ENCODE assay signal across 15 cellular contexts in the genomic region with DNA sequence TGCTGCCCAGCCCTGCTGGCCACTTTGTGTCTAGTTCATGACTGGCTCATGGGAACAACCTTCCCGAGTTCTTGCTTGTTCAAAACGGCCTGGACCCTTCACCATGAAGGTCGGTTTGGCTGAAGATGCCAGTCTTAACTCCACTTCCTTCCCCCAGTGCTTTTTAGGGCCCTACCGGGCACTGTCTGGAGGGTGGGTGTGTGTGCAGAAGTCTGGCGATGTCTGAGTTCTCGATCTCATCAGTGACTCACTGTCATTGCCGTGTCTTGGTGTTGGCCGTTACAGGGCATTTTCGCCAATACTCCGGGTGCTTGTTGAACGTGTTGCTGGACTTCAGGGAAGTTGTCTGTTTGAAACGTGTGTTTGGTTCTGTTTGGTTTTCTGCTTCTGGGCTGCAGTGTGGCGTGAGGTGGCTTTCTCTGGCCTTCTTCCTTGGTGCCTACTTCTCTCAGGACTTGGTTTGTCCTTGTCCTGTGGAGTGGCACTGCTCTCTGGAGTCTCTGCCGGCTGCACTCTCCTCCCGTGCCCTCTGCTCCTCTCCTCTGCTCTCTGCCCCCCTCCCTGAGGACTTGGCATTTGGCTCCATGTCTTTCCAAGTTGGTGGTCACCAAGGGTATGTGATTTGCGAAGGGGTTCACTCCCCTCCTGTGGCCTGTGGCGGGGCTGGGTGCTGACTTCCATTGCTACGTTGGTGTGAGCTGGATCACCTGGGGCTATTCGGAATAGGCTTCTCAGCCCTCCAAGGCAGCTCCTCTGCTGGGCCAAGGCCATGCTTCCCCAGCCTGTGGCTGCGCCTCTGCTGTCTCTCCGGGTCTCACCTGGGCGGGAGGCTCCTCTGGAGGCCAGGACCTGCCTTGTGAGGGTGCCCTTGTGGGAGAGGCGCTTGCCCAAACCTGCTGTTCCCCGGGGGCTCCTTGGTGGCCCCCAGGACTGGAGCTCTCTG. TPM values are rescaled to one million over a fixed set of nuclear protein-coding genes. Genes with fewer than 3 reads are reported as not detected.
A peak's percentile ranks its signal among the peaks of the same experiment; 100 is the strongest.
DNase-seq lines count a peak whose midpoint lies in the region; ATAC-seq and TF ChIP-seq lines count a peak whose summit lies in the region.
"Had no signal": no experiment of that assay in that cellular context is flagged by ENCODE, and none has a peak within 500 bp of the region (broad histone marks: within the 10 kb centered on the region; RNA-seq: fewer than 3 reads in every experiment).

No MANE protein-coding gene starts in this region.

- no peaks in the 10 kb centered on the region for H3K27me3 ChIP-seq in GM23338 (ENCODE audit: insufficient read depth)

- TF ChIP-seq CTCF in GM23338 (conservative IDR thresholded peaks at IDR 0.05; ENCODE audit: low read depth in 2 of 2) (no peak), WTC11 (IDR thresholded peaks at IDR 0.05) (no peak), natural killer cell (IDR thresholded peaks at IDR 0.05) (no peak)

- H3K9me3 Mint-ChIP-seq in GM23338 = no peaks in the 10 kb centered on the region
- no peaks in the 10 kb centered on the region for H3K9me3 Mint-ChIP-seq in WTC11
- no peaks in the 10 kb centered on the region for H3K9me3 Mint-ChIP-seq in natural killer cell
- H3K9me3 Mint-ChIP-seq in effector memory CD8-positive, alpha-beta T cell = no peaks in the 10 kb centered on the region
- H3K9me3 Mint-ChIP-seq: activated CD4-positive, alpha-beta T cell treated with anti-CD3 and anti-CD28 coated beads, Interleukin-2, amount 10 ng/mL, durations not matched to agents 24 days and 14 days; brain; nephron had no signal

- H3K4me1 ChIP-seq in GM23338 (ENCODE audit: insufficient read depth) = no peaks in the 10 kb centered on the region

- no peaks in the 10 kb centered on the region for H3K9me2 ChIP-seq in GM23338 (ENCODE audit: insufficient read depth)

- no peak overlapping the region for H3K4me3 ChIP-seq in GM23338
- H3K4me3 ChIP-seq: GM23248 had no signal

- no peak overlapping the region for H3K27ac ChIP-seq in GM23338 (ENCODE audit: low read depth)
- H3K27ac ChIP-seq: GM23248 had no signal

- H3K27ac Mint-ChIP-seq in GM23338 (0 out of 2 replicates have a peak overlapping the region, but pooled peaks have one; percentile 29), WTC11 (no peak overlapping the region; the same call in 1 of the 2 replicates), natural killer cell (peak overlapping the region in 1 of 2 donors; percentile 76)
- H3K27ac Mint-ChIP-seq in effector memory CD8-positive, alpha-beta T cell = peak overlapping the region in 1 of 2 donors; percentile 75
- H3K27ac Mint-ChIP-seq: activated CD4-positive, alpha-beta T cell treated with anti-CD3 and anti-CD28 coated beads, Interleukin-2, amount 10 ng/mL, durations not matched to agents 24 days and 14 days; nephron had no signal

- CTCF ChIA-PET in WTC11 (lab: Charles Lee) = no interaction called here

- H3F3A ChIP-seq in GM23338 (replicated peaks; ENCODE audit: low read depth) = no peaks in the 10 kb centered on the region

- H3K4me1 Mint-ChIP-seq in GM23338 = peaks cover 8% of the 10 kb centered on the region; the same call in 2 of the 3 replicates
- H3K4me1 Mint-ChIP-seq in WTC11 = no peaks in the 10 kb centered on the region
- H3K4me1 Mint-ChIP-seq in natural killer cell = peaks cover 0 to 4% of the 10 kb centered on the region in 2 donors
- peaks cover 0 to 2% of the 10 kb centered on the region in 2 donors for H3K4me1 Mint-ChIP-seq in effector memory CD8-positive, alpha-beta T cell (ENCODE audit: low read depth in 2 of 2)
- H3K4me1 Mint-ChIP-seq: activated CD4-positive, alpha-beta T cell treated with anti-CD3 and anti-CD28 coated beads, Interleukin-2, amount 10 ng/mL, durations not matched to agents 24 days and 14 days; brain; nephron had no signal

- intact Hi-C loops in left cardiac atrium (cut with DNase I) (no loop called here), sciatic nerve (cut with DNase I) (no loop called here), natural killer cell (cut with micrococcal nuclease) (no loop called here)

- H2AFZ ChIP-seq in GM23338 = no peak overlapping the region
- H2AFZ ChIP-seq: GM23248 had no signal

- H3K4me3 Mint-ChIP-seq in GM23338 = no peak overlapping the region
- H3K4me3 Mint-ChIP-seq in WTC11 = no peak overlapping the region
- H3K4me3 Mint-ChIP-seq in natural killer cell = no peak overlapping the region
- no peak overlapping the region for H3K4me3 Mint-ChIP-seq in effector memory CD8-positive, alpha-beta T cell
- H3K4me3 Mint-ChIP-seq: activated CD4-positive, alpha-beta T cell treated with anti-CD3 and anti-CD28 coated beads, Interleukin-2, amount 10 ng/mL, durations not matched to agents 24 days and 14 days; brain; nephron had no signal

- peaks cover 2% of the 10 kb centered on the region; the same call in 1 of the 2 replicates for H3K36me3 ChIP-seq in GM23338 (ENCODE audit: insufficient read depth)

- H3K27me3 Mint-ChIP-seq in GM23338 (ENCODE audit: insufficient read depth, low read depth, poor library complexity) (peaks cover 9% of the 10 kb centered on the region), WTC11 (ENCODE audit: low read depth) (no peaks in the 10 kb centered on the region), natural killer cell (ENCODE audit: low read depth in 2 of 2) (no peaks in the 10 kb centered on the region)
- H3K27me3 Mint-ChIP-seq in effector memory CD8-positive, alpha-beta T cell = no peaks in the 10 kb centered on the region
- H3K27me3 Mint-ChIP-seq: activated CD4-positive, alpha-beta T cell treated with anti-CD3 and anti-CD28 coated beads, Interleukin-2, amount 10 ng/mL, durations not matched to agents 24 days and 14 days had no signal

- no peaks in the 10 kb centered on the region for H4K20me1 ChIP-seq in GM23338 (replicated peaks; ENCODE audit: insufficient read depth)

- DNase-seq in GM23338 (ENCODE audit: low spot score) = no peak
- peak; percentile 5 for DNase-seq in WTC11 (ENCODE audit: low spot score)
- peak; percentile 14 for DNase-seq in left cardiac atrium
- DNase-seq in sciatic nerve (ENCODE audit: low spot score) = peak; percentile 50
- no peak for DNase-seq in natural killer cell
- no peak for DNase-seq in NCI-H1105 (lab: John Stamatoyannopoulos, UW)
- no peak for DNase-seq in NCI-H226
- DNase-seq in effector memory CD8-positive, alpha-beta T cell = no peak
- DNase-seq: activated CD4-positive, alpha-beta T cell treated with anti-CD3 and anti-CD28 coated beads, Interleukin-2, amount 10 ng/mL, durations not matched to agents 24 days and 14 days; effector CD8-positive, alpha-beta T cell; GM23248; NCI-H774; stimulated activated CD4-positive, alpha-beta T cell treated with anti-CD3 and anti-CD28 coated beads, Interleukin-4, amount 100 ng/mL, for 4 hours had no signal

- POLR2A ChIA-PET in WTC11 (lab: Charles Lee) = interaction anchor here (0.5 kb wide), 1 partner anchor 16 kb away, joined by 3 read pairs; no protein-coding TSS in a partner anchor

- H3K4me2 ChIP-seq in GM23338 = no peak overlapping the region

- H3K79me2 ChIP-seq in GM23338 (replicated peaks; ENCODE audit: insufficient read depth) = no peaks in the 10 kb centered on the region

- ATAC-seq in GM23338 (no peak), WTC11 (no peak), left cardiac atrium (no peak), sciatic nerve (no peak), natural killer cell (no peak)
- no peak for ATAC-seq in effector memory CD8-positive, alpha-beta T cell (replicated peaks)

- H3K36me3 Mint-ChIP-seq in GM23338 (ENCODE audit: low read depth) = peaks cover 54% of the 10 kb centered on the region
- H3K36me3 Mint-ChIP-seq in WTC11 = peaks cover 38% of the 10 kb centered on the region
- peaks cover 12% of the 10 kb centered on the region for H3K36me3 Mint-ChIP-seq in natural killer cell
- peaks cover 19% of the 10 kb centered on the region for H3K36me3 Mint-ChIP-seq in effector memory CD8-positive, alpha-beta T cell (ENCODE audit: insufficient read depth)

TF ChIP-seq in GM23338, 12 proteins besides CTCF, POLR2A, EP300 and RAD21 (continues in another document):
- TF ChIP-seq EZH2phosphoT487 (IDR thresholded peaks at IDR 0.05; ENCODE audit: unreplicated experiment) (no peak), EZH2 (IDR thresholded peaks at IDR 0.05; ENCODE audit: low read depth, unreplicated experiment) (no peak)

TF ChIP-seq in WTC11, 78 proteins besides CTCF, POLR2A, EP300 and RAD21 (continues in another document):
- TF ChIP-seq ZNF121 (CRISPR knock-in tag; IDR thresholded peaks at IDR 0.05) (no peak), CREB1 (CRISPR knock-in tag; IDR thresholded peaks at IDR 0.05) (no peak), SP1 (CRISPR knock-in tag; conservative IDR thresholded peaks at IDR 0.05) (no peak), ZNF416 (CRISPR knock-in tag; IDR thresholded peaks at IDR 0.05) (no peak), NR2C2 (CRISPR knock-in tag; IDR thresholded peaks at IDR 0.05) (no peak), ZBTB21 (CRISPR knock-in tag; IDR thresholded peaks at IDR 0.05; ENCODE audit: borderline replicate concordance) (no peak), RELA (CRISPR knock-in tag; IDR thresholded peaks at IDR 0.05; ENCODE audit: borderline replicate concordance) (no peak), KAT7 (CRISPR knock-in tag; IDR thresholded peaks at IDR 0.05; ENCODE audit: borderline replicate concordance) (no peak), CREM (CRISPR knock-in tag; IDR thresholded peaks at IDR 0.05) (no peak), ZNF219 (CRISPR knock-in tag; IDR thresholded peaks at IDR 0.05; ENCODE audit: borderline replicate concordance) (no peak), MYBL2 (CRISPR knock-in tag; IDR thresholded peaks at IDR 0.05) (no peak)
- TF ChIP-seq, protein P1, sequence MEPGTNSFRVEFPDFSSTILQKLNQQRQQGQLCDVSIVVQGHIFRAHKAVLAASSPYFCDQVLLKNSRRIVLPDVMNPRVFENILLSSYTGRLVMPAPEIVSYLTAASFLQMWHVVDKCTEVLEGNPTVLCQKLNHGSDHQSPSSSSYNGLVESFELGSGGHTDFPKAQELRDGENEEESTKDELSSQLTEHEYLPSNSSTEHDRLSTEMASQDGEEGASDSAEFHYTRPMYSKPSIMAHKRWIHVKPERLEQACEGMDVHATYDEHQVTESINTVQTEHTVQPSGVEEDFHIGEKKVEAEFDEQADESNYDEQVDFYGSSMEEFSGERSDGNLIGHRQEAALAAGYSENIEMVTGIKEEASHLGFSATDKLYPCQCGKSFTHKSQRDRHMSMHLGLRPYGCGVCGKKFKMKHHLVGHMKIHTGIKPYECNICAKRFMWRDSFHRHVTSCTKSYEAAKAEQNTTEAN (CRISPR knock-in tag; IDR thresholded peaks at IDR 0.05) = no peak

RNA-seq across cellular contexts. Expression of gene PYGB, which starts 38.2 kb away (rescaled TPM):
- 61.9 and 64.0 TPM in 2 replicates for total RNA-seq in GM23338 (2014; rRNA removed; shearing (Covaris generic))
- polyA plus RNA-seq in GM23338 (2016; fragmentation: Nextera tagmentation; extraction: Ambion mirVana) = 15.6 and 15.9 TPM in 2 replicates
- total RNA-seq in WTC11 (2021) (44.5 to 48.5 TPM (median 46.3 TPM) in 3 replicates), left cardiac atrium (100 to 1,000 TPM; 103 to 152 TPM), sciatic nerve (37.9 TPM), natural killer cell (10 to 100 TPM; 39.4 to 55.4 (median 47.0) TPM)

Comparison
In these comparisons a context has a peak if more than half of its experiments do, and no peak if none do; other contexts are left out.
1. DNase-seq: peak in WTC11 (single experiment), left cardiac atrium (single experiment) and sciatic nerve (single experiment); none in GM23338 (single experiment), natural killer cell (single experiment), NCI-H1105 (single experiment), NCI-H226 (single experiment) and effector memory CD8-positive, alpha-beta T cell (0 of 3).